In the genomic region with DNA sequence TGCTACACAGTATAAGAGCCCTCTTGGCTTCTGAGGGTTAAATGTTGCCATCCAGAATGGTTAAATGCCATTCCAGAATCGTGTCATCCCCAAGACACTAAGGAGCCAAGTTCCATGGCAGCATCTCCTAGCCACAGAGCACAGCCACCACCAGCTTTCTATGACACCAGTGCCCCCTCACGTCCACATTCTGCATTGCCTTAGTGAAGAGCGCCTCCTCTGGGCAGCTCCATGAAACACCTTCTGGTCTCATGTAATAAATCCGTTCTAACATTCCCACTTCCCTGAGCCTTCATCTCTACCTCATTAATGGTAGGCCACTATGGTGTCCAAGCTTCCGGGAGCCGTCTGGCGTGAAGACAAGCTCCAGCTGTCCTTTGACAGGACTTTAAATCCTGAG, we compare ENCODE assay signal across 8 cellular contexts. TPM values are rescaled to one million over a fixed set of nuclear protein-coding genes. Genes with fewer than 3 reads are reported as not detected.
DNase-seq lines count a peak whose midpoint lies in the region; ATAC-seq and TF ChIP-seq lines count a peak whose summit lies in the region.

No MANE protein-coding gene starts in this region.

- ATAC-seq in GM19035 (IDR thresholded peaks at IDR 0.05; ENCODE audit: unreplicated experiment): peak; percentile 64
- peak in 1 of 8 donors; percentile 22 for ATAC-seq in heart right ventricle
- ATAC-seq in GM18861 (IDR thresholded peaks at IDR 0.05; ENCODE audit: unreplicated experiment): no peak
- ATAC-seq in HG03469 (IDR thresholded peaks at IDR 0.05; ENCODE audit: unreplicated experiment): no peak

- no peaks in the 10 kb centered on the region for H3K27me3 ChIP-seq in heart right ventricle

- intact Hi-C loops in heart right ventricle (cut with DNase I): loop anchor here in 2 of 10 donors (10.0 kb wide), 1 partner anchor 236 kb away; a partner anchor contains a TSS

- H3K9me3 ChIP-seq in heart right ventricle: no peaks in the 10 kb centered on the region

- H3K4me1 ChIP-seq in heart right ventricle: no peaks in the 10 kb centered on the region

- peaks cover 0 to 29% (median 4%) of the 10 kb centered on the region in 9 donors for H3K36me3 ChIP-seq in heart right ventricle

- 46 to 61% methylated on average over 7 of the region's 7 CpGs for WGBS in heart right ventricle, 2 donors

- no peak overlapping the region for H3K4me3 ChIP-seq in AG10803 (ENCODE audit: low read length)
- no peak overlapping the region for H3K4me3 ChIP-seq in heart right ventricle

- TF ChIP-seq CTCF in AG10803 (conservative IDR thresholded peaks at IDR 0.05; ENCODE audit: low read length): peak; percentile 91
- peak in 8 of 9 donors; percentile 10 to 74 (median 52) for TF ChIP-seq CTCF in heart right ventricle (IDR thresholded peaks at IDR 0.05)

- DNase-seq in AG10803 (ENCODE audit: low read depth) (peak; percentile 53), NCI-H774 (lab: John Stamatoyannopoulos, UW) (peak; percentile 1), heart right ventricle (peak in 1 of 2 donors; percentile 14), smooth muscle cell of the brain vasculature (ENCODE audit: low read depth, low spot score) (peak; percentile 26)
- peak; percentile 12 for DNase-seq in activated gamma-delta T cell treated with anti-CD3 and anti-CD28 coated beads, Interleukin-2, amount 50 U/mL, for 16 hours (ENCODE audit: low read depth)

- H3K27ac ChIP-seq in heart right ventricle: no peak overlapping the region

RNA-seq across cellular contexts. Expression of a gene that starts 12.4 kb away (rescaled TPM):
- total RNA-seq in heart right ventricle: not detected
- polyA plus RNA-seq in heart right ventricle: under 1 TPM in 1 of 2 donors, not detected in 1; 0.06 TPM

RNA-seq across cellular contexts. Expression of a gene that starts 30.4 kb away (rescaled TPM):
- total RNA-seq in heart right ventricle: 100 to 1,000 TPM; 372 to 659 (median 492) TPM
- polyA plus RNA-seq in heart right ventricle: 100 to 1,000 TPM in 1 of 2 donors, 10 to 100 TPM in 1; 90.9 to 212 TPM

RNA-seq across cellular contexts. Expression of a gene that starts 44.9 kb away (rescaled TPM):
- 100 to 1,000 TPM; 147 to 227 (median 168) TPM for total RNA-seq in heart right ventricle
- polyA plus RNA-seq in heart right ventricle: 100 to 1,000 TPM; 114 to 217 TPM
